In the genomic region with DNA sequence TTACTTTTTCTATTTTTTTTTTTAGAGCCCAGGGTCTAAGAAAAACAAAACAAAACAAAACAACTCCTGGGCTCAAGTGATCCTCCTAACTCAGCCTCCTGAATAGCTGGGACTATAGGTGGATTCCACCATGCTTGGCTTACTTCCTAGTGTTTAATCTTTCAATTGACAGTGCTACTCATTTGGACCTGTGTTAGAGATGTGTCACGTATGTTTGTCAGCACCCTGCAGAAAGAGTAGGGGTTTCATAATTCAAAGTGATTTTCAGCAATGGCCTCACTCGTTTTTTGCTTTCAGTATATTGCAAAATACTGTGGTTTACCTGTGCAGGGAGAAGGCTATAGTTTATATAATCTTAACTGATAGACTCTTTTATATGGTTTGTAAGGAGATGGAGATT, we compare ENCODE assay signal across 19 cellular contexts.
DNase-seq lines count a peak whose midpoint lies in the region; ATAC-seq lines count a peak whose summit lies in the region.
"Had no signal": no experiment of that assay in that cellular context is flagged by ENCODE, and none has a peak within 500 bp of the region (broad histone marks: within the 10 kb centered on the region; RNA-seq: fewer than 3 reads in every experiment).

No MANE protein-coding gene starts in this region.

- no peak overlapping the region for H3K27ac Mint-ChIP-seq in activated CD8-positive, alpha-beta memory T cell treated with anti-CD3 and anti-CD28 coated beads, Interleukin-2, amount 10 ng/mL, durations not matched to agents 7 days and 5 days
- no peak overlapping the region for H3K27ac Mint-ChIP-seq in activated T-helper 17 cell treated with anti-CD3 and anti-CD28 coated beads, Interleukin-2, amount 50 U/mL, for 72 hours
- H3K27ac Mint-ChIP-seq in central memory CD8-positive, alpha-beta T cell (ENCODE audit: low read depth) = peak overlapping the region; percentile 82
- H3K27ac Mint-ChIP-seq in stimulated activated effector memory CD8-positive, alpha-beta T cell treated with anti-CD3 and anti-CD28 coated beads, Interleukin-12 subunit alpha, Interleukin-12 subunit beta, amount 100 ng/mL, for 72 hours = no peak overlapping the region
- H3K27ac Mint-ChIP-seq: CD4-positive, CD25-positive, alpha-beta regulatory T cell had no signal

- H3K4me1 Mint-ChIP-seq in activated CD8-positive, alpha-beta memory T cell treated with anti-CD3 and anti-CD28 coated beads, Interleukin-2, amount 10 ng/mL, durations not matched to agents 7 days and 5 days = peaks cover 12% of the 10 kb centered on the region
- peaks cover 12% of the 10 kb centered on the region for H3K4me1 Mint-ChIP-seq in activated T-helper 17 cell treated with anti-CD3 and anti-CD28 coated beads, Interleukin-2, amount 50 U/mL, for 72 hours
- peaks cover 41% of the 10 kb centered on the region for H3K4me1 Mint-ChIP-seq in central memory CD8-positive, alpha-beta T cell
- H3K4me1 Mint-ChIP-seq in stimulated activated effector memory CD8-positive, alpha-beta T cell treated with anti-CD3 and anti-CD28 coated beads, Interleukin-12 subunit alpha, Interleukin-12 subunit beta, amount 100 ng/mL, for 72 hours = peaks cover 8% of the 10 kb centered on the region

- CTCF ChIA-PET in activated CD8-positive, alpha-beta memory T cell treated with anti-CD3 and anti-CD28 coated beads, Interleukin-2, amount 10 ng/mL, durations not matched to agents 7 days and 5 days (lab: Charles Lee) = no interaction called here

- no peaks in the 10 kb centered on the region for H3K9me3 Mint-ChIP-seq in activated CD8-positive, alpha-beta memory T cell treated with anti-CD3 and anti-CD28 coated beads, Interleukin-2, amount 10 ng/mL, durations not matched to agents 7 days and 5 days (ENCODE audit: low read depth)
- H3K9me3 Mint-ChIP-seq in activated T-helper 17 cell treated with anti-CD3 and anti-CD28 coated beads, Interleukin-2, amount 50 U/mL, for 72 hours = no peaks in the 10 kb centered on the region
- no peaks in the 10 kb centered on the region for H3K9me3 Mint-ChIP-seq in central memory CD8-positive, alpha-beta T cell
- no peaks in the 10 kb centered on the region for H3K9me3 Mint-ChIP-seq in stimulated activated effector memory CD8-positive, alpha-beta T cell treated with anti-CD3 and anti-CD28 coated beads, Interleukin-12 subunit alpha, Interleukin-12 subunit beta, amount 100 ng/mL, for 72 hours
- H3K9me3 Mint-ChIP-seq: CD8-positive, alpha-beta memory T cell had no signal

- DNase-seq in activated CD8-positive, alpha-beta memory T cell treated with anti-CD3 and anti-CD28 coated beads, Interleukin-2, amount 10 ng/mL, durations not matched to agents 7 days and 5 days = no peak
- DNase-seq in activated CD8-positive, alpha-beta memory T cell treated with anti-CD3 and anti-CD28 coated beads, Interleukin-2, amount 50 U/mL, for 48 hours = no peak
- no peak for DNase-seq in central memory CD8-positive, alpha-beta T cell (ENCODE audit: low spot score in 2 of 2)
- DNase-seq in stimulated activated effector memory CD8-positive, alpha-beta T cell treated with anti-CD3 and anti-CD28 coated beads, Interleukin-12 subunit alpha, Interleukin-12 subunit beta, amount 100 ng/mL, for 72 hours (ENCODE audit: low spot score in 2 of 2) = no peak
- DNase-seq in KG1 (lab: John Stamatoyannopoulos, UW) = no peak
- no peak for DNase-seq in SW 1271 (lab: John Stamatoyannopoulos, UW)
- DNase-seq: ACHN; BE2C; C1 segment of cervical spinal cord; CD4-positive, CD25-positive, alpha-beta regulatory T cell; CD8-positive, alpha-beta memory T cell; COR-L47; DMS 273 treated with DMSO at 0.1 percent for 48 hours; DMS53; DND-41; EL; GM23248 had no signal

- H3K4me3 Mint-ChIP-seq in activated CD8-positive, alpha-beta memory T cell treated with anti-CD3 and anti-CD28 coated beads, Interleukin-2, amount 10 ng/mL, durations not matched to agents 7 days and 5 days = no peak overlapping the region
- H3K4me3 Mint-ChIP-seq in activated T-helper 17 cell treated with anti-CD3 and anti-CD28 coated beads, Interleukin-2, amount 50 U/mL, for 72 hours = no peak overlapping the region
- peak overlapping the region; percentile 13 for H3K4me3 Mint-ChIP-seq in central memory CD8-positive, alpha-beta T cell
- no peak overlapping the region for H3K4me3 Mint-ChIP-seq in stimulated activated effector memory CD8-positive, alpha-beta T cell treated with anti-CD3 and anti-CD28 coated beads, Interleukin-12 subunit alpha, Interleukin-12 subunit beta, amount 100 ng/mL, for 72 hours

- no peaks in the 10 kb centered on the region for H3K27me3 Mint-ChIP-seq in activated CD8-positive, alpha-beta memory T cell treated with anti-CD3 and anti-CD28 coated beads, Interleukin-2, amount 10 ng/mL, durations not matched to agents 7 days and 5 days
- H3K27me3 Mint-ChIP-seq in activated T-helper 17 cell treated with anti-CD3 and anti-CD28 coated beads, Interleukin-2, amount 50 U/mL, for 72 hours = no peaks in the 10 kb centered on the region
- H3K27me3 Mint-ChIP-seq in central memory CD8-positive, alpha-beta T cell = no peaks in the 10 kb centered on the region
- H3K27me3 Mint-ChIP-seq: CD4-positive, CD25-positive, alpha-beta regulatory T cell had no signal

- ATAC-seq in activated CD8-positive, alpha-beta memory T cell treated with anti-CD3 and anti-CD28 coated beads, Interleukin-2, amount 10 ng/mL, durations not matched to agents 7 days and 5 days = peak; percentile 27
- ATAC-seq in activated T-helper 17 cell treated with anti-CD3 and anti-CD28 coated beads, Interleukin-2, amount 50 U/mL, for 72 hours (replicated peaks) = peak; percentile 32
- no peak for ATAC-seq in central memory CD8-positive, alpha-beta T cell (replicated peaks; ENCODE audit: extremely low read depth, poor library complexity, severe bottlenecking)
- peak; percentile 52 for ATAC-seq in stimulated activated effector memory CD8-positive, alpha-beta T cell treated with anti-CD3 and anti-CD28 coated beads, Interleukin-12 subunit alpha, Interleukin-12 subunit beta, amount 100 ng/mL, for 72 hours
- ATAC-seq: GM12878 had no signal

- peaks cover 1% of the 10 kb centered on the region for H3K36me3 Mint-ChIP-seq in activated CD8-positive, alpha-beta memory T cell treated with anti-CD3 and anti-CD28 coated beads, Interleukin-2, amount 10 ng/mL, durations not matched to agents 7 days and 5 days
- H3K36me3 Mint-ChIP-seq in activated T-helper 17 cell treated with anti-CD3 and anti-CD28 coated beads, Interleukin-2, amount 50 U/mL, for 72 hours (ENCODE audit: low read depth) = no peaks in the 10 kb centered on the region
- peaks cover 4% of the 10 kb centered on the region for H3K36me3 Mint-ChIP-seq in central memory CD8-positive, alpha-beta T cell (ENCODE audit: insufficient read depth)
- no peaks in the 10 kb centered on the region for H3K36me3 Mint-ChIP-seq in stimulated activated effector memory CD8-positive, alpha-beta T cell treated with anti-CD3 and anti-CD28 coated beads, Interleukin-12 subunit alpha, Interleukin-12 subunit beta, amount 100 ng/mL, for 72 hours
- H3K36me3 Mint-ChIP-seq: CD4-positive, CD25-positive, alpha-beta regulatory T cell; CD8-positive, alpha-beta memory T cell had no signal
